1 cellular context compared by ENCODE assay signal in genomic region chr22:24642307-24642706, GRCh38. TPM values are rescaled to one million over a fixed set of nuclear protein-coding genes. Genes with fewer than 3 reads are reported as not detected.
"Had no signal": no experiment of that assay in that cellular context is flagged by ENCODE, and none has a peak within 500 bp of the region (broad histone marks: within the 10 kb centered on the region; RNA-seq: fewer than 3 reads in every experiment).

No MANE protein-coding gene starts in this region.

RNA-seq across cellular contexts. Expression of gene LRRC75B, which starts 49.4 kb away (rescaled TPM):
- total RNA-seq: OCI-LY7 had no signal
